Comparison of ENCODE assay signal across 24 cellular contexts in genomic region chr18:50844960-50845359, GRCh38. TPM values are rescaled to one million over a fixed set of nuclear protein-coding genes. Genes with fewer than 3 reads are reported as not detected.
"Had no signal": no experiment of that assay in that cellular context is flagged by ENCODE, and none has a peak within 500 bp of the region (broad histone marks: within the 10 kb centered on the region; RNA-seq: fewer than 3 reads in every experiment).

No MANE protein-coding gene starts in this region.

- DNase-seq: activated CD4-positive, alpha-beta memory T cell treated with anti-CD3 and anti-CD28 coated beads, Interleukin-2, amount 10 ng/mL, durations not matched to agents 7 days and 5 days; activated CD4-positive, alpha-beta T cell treated with anti-CD3 and anti-CD28 coated beads for 36 hours; activated CD4-positive, alpha-beta T cell treated with anti-CD3 and anti-CD28 coated beads, Interleukin-2, amount 50 U/mL, for 1 hour; activated gamma-delta T cell; activated naive CD4-positive, alpha-beta T cell treated with anti-CD3 and anti-CD28 coated beads for 36 hours; activated T-cell treated with anti-CD3 and anti-CD28 coated beads for 4 hours; activated T-cell treated with anti-CD3 and anti-CD28 coated beads, Interleukin-2, amount 50 U/mL, for 48 hours; amygdala; brain microvascular endothelial cell; NCI-H1092 treated with DMSO at 0.1 percent for 48 hours; NCI-H1417 treated with DMSO at 0.1 percent for 48 hours; NCI-H1694; NCI-H2029 treated with DMSO at 0.1 percent for 48 hours; NCI-H524; PC-9; T-helper 1 cell; WERI-Rb-1 had no signal

- ATAC-seq: activated CD4-positive, alpha-beta T cell treated with anti-CD3 and anti-CD28 coated beads for 36 hours; activated T-helper 17 cell treated with anti-CD3 and anti-CD28 coated beads, Interleukin-2, amount 50 U/mL, for 72 hours had no signal

- H3K27ac ChIP-seq: brain microvascular endothelial cell, cardiac muscle cell, KMS-11, PC-9, SK-N-MC, WERI-Rb-1 had no signal

- H3K36me3 ChIP-seq: brain microvascular endothelial cell, cardiac muscle cell, WERI-Rb-1 had no signal

- H3K4me3 ChIP-seq: cardiac muscle cell, PC-9, SK-N-MC had no signal

- H3K27me3 ChIP-seq: brain microvascular endothelial cell, cardiac muscle cell had no signal

RNA-seq across cellular contexts. Expression of gene MRO, which starts 25.1 kb away (rescaled TPM):
- total RNA-seq: activated CD4-positive, alpha-beta memory T cell treated with anti-CD3 and anti-CD28 coated beads, Interleukin-2, amount 10 ng/mL, durations not matched to agents 7 days and 5 days; activated CD4-positive, alpha-beta T cell treated with anti-CD3 and anti-CD28 coated beads for 36 hours; activated CD8-positive, alpha-beta memory T cell treated with anti-CD3 and anti-CD28 coated beads for 36 hours; activated naive CD4-positive, alpha-beta T cell treated with anti-CD3 and anti-CD28 coated beads for 36 hours; activated T-helper 17 cell treated with anti-CD3 and anti-CD28 coated beads, Interleukin-2, amount 50 U/mL, for 72 hours; cardiac muscle cell; MCF 10A; PC-9; T-helper 2 cell treated with Interferon-gamma antibody and Interleukin-4, amounts not matched to agents 100 ng/mL and 5 ng/mL, for 36 hours had no signal
- polyA plus RNA-seq: cardiac muscle cell had no signal
